40 cellular contexts compared by ENCODE assay signal in genomic region chr6:24486065-24486464, GRCh38.
"Had no signal": no experiment of that assay in that cellular context is flagged by ENCODE, and none has a peak within 500 bp of the region (broad histone marks: within the 10 kb centered on the region; RNA-seq: fewer than 3 reads in every experiment).

No MANE protein-coding gene starts in this region.

- H3K27ac ChIP-seq: adrenal gland, ascending aorta, body of pancreas, brain microvascular endothelial cell, breast epithelium, cardiac muscle cell had no signal

- DNase-seq: activated effector memory CD4-positive, alpha-beta T cell treated with anti-CD3 and anti-CD28 coated beads, Interleukin-2, amount 50 U/mL, for 16 hours; activated effector memory CD4-positive, alpha-beta T cell treated with Interleukin-2 at 50 U/mL for 16 hours; activated gamma-delta T cell; activated gamma-delta T cell treated with Interleukin-2 at 50 U/mL for 16 hours; activated naive CD4-positive, alpha-beta T cell; activated naive CD4-positive, alpha-beta T cell treated with anti-CD3 and anti-CD28 coated beads for 36 hours; activated naive CD4-positive, alpha-beta T cell treated with anti-CD3 and anti-CD28 coated beads, Interleukin-2, amount 10 ng/mL, durations not matched to agents 7 days and 5 days; activated naive CD4-positive, alpha-beta T cell treated with anti-CD3 and anti-CD28 coated beads, Interleukin-2, amount 50 U/mL, for 16 hours; activated naive CD4-positive, alpha-beta T cell treated with Interleukin-2 at 50 U/mL for 16 hours; activated naive CD8-positive, alpha-beta T cell treated with anti-CD3 and anti-CD28 coated beads for 36 hours; activated naive CD8-positive, alpha-beta T cell treated with anti-CD3 and anti-CD28 coated beads, Interleukin-2, amount 10 ng/mL, durations not matched to agents 7 days and 5 days; activated naive CD8-positive, alpha-beta T cell treated with anti-CD3 and anti-CD28 coated beads, Interleukin-2, amount 50 U/mL, for 24 hours; activated T-cell treated with anti-CD3 and anti-CD28 coated beads, Interleukin-2, amount 50 U/mL, for 1 hour; activated T-cell treated with anti-CD3 and anti-CD28 coated beads, Interleukin-2, amount 50 U/mL, for 24 hours; activated T-cell treated with anti-CD3 and anti-CD28 coated beads, Interleukin-2, amount 50 U/mL, for 4 hours; activated T-cell treated with anti-CD3 and anti-CD28 coated beads, Interleukin-2, amount 50 U/mL, for 48 hours; activated T-cell treated with anti-CD3 and anti-CD28 coated beads, Interleukin-2, amount 50 U/mL, for 72 hours; adrenal gland; amniotic stem cell; amygdala; anterior cingulate cortex; aorta; body of pancreas; brain microvascular endothelial cell; caudate nucleus; central memory CD4-positive, alpha-beta T cell; cerebellar nuclear complex had no signal

- H3K9me3 Mint-ChIP-seq: activated naive CD4-positive, alpha-beta T cell treated with anti-CD3 and anti-CD28 coated beads for 36 hours; activated naive CD4-positive, alpha-beta T cell treated with anti-CD3 and anti-CD28 coated beads, Interleukin-2, amount 10 ng/mL, durations not matched to agents 7 days and 5 days; activated naive CD4-positive, alpha-beta T cell treated with anti-CD3 and anti-CD28 coated beads, Interleukin-2, amount 50 U/mL, for 24 hours; activated naive CD4-positive, alpha-beta T cell treated with anti-CD3 and anti-CD28 coated beads, Interleukin-2, amount 50 U/mL, for 72 hours; activated naive CD8-positive, alpha-beta T cell treated with anti-CD3 and anti-CD28 coated beads for 36 hours; activated naive CD8-positive, alpha-beta T cell treated with anti-CD3 and anti-CD28 coated beads, Interleukin-2, amount 10 ng/mL, durations not matched to agents 7 days and 5 days; activated naive CD8-positive, alpha-beta T cell treated with anti-CD3 and anti-CD28 coated beads, Interleukin-2, amount 50 U/mL, for 24 hours; activated T-cell treated with anti-CD3 and anti-CD28 coated beads, Interleukin-2, amount 50 U/mL, for 24 hours; activated T-cell treated with anti-CD3 and anti-CD28 coated beads, Interleukin-2, amount 50 U/mL, for 4 hours; activated T-cell treated with anti-CD3 and anti-CD28 coated beads, Interleukin-2, amount 50 U/mL, for 72 hours; activated T-helper 1 cell treated with anti-CD3 and anti-CD28 coated beads, Interleukin-12 subunit alpha, Interleukin-12 subunit beta, Interleukin-2, Interleukin-4 antibody, amounts not matched to agents 30 ng/mL and 10 ng/mL and 1 ng/mL, durations not matched to agents 14 hours and 24 hours and 36 hours; activated T-helper 17 cell treated with anti-CD3 and anti-CD28 coated beads, Interleukin-2, amount 50 U/mL, for 72 hours; activated T-helper 2 cell treated with anti-CD3 and anti-CD28 coated beads, Interferon-gamma antibody, Interleukin-2, Interleukin-4, amounts not matched to agents 10 μg/mL and 5 μg/mL and 100 μg/mL, durations not matched to agents 14 hours and 24 hours and 36 hours; brain; central memory CD8-positive, alpha-beta T cell had no signal

- H3K4me1 Mint-ChIP-seq: activated naive CD4-positive, alpha-beta T cell treated with anti-CD3 and anti-CD28 coated beads, Interleukin-2, amount 10 ng/mL, durations not matched to agents 7 days and 5 days; activated naive CD4-positive, alpha-beta T cell treated with anti-CD3 and anti-CD28 coated beads, Interleukin-2, amount 50 U/mL, for 24 hours; activated naive CD8-positive, alpha-beta T cell treated with anti-CD3 and anti-CD28 coated beads for 36 hours; activated naive CD8-positive, alpha-beta T cell treated with anti-CD3 and anti-CD28 coated beads, Interleukin-2, amount 10 ng/mL, durations not matched to agents 7 days and 5 days; activated naive CD8-positive, alpha-beta T cell treated with anti-CD3 and anti-CD28 coated beads, Interleukin-2, amount 50 U/mL, for 24 hours; activated T-helper 17 cell treated with anti-CD3 and anti-CD28 coated beads, Interleukin-2, amount 50 U/mL, for 72 hours; central memory CD8-positive, alpha-beta T cell had no signal

- H3K27me3 ChIP-seq: adrenal gland, ascending aorta, body of pancreas, brain microvascular endothelial cell, breast epithelium, cardiac muscle cell had no signal

- FAIRE-seq: astrocyte, bronchial epithelial cell had no signal

- ATAC-seq: activated naive CD4-positive, alpha-beta T cell treated with anti-CD3 and anti-CD28 coated beads, Interleukin-2, amount 50 U/mL, for 72 hours; activated naive CD8-positive, alpha-beta T cell treated with anti-CD3 and anti-CD28 coated beads, Interleukin-2, amount 50 U/mL, for 24 hours; activated T-cell treated with anti-CD3 and anti-CD28 coated beads, Interleukin-2, amount 50 U/mL, for 4 hours; activated T-cell treated with anti-CD3 and anti-CD28 coated beads, Interleukin-2, amount 50 U/mL, for 72 hours; activated T-helper 17 cell treated with anti-CD3 and anti-CD28 coated beads, Interleukin-2, amount 50 U/mL, for 72 hours; body of pancreas had no signal

- H3K9me3 ChIP-seq: adrenal gland, ascending aorta, body of pancreas, breast epithelium had no signal

- H3K27me3 Mint-ChIP-seq: activated naive CD4-positive, alpha-beta T cell treated with anti-CD3 and anti-CD28 coated beads, Interleukin-2, amount 10 ng/mL, durations not matched to agents 7 days and 5 days; activated naive CD4-positive, alpha-beta T cell treated with anti-CD3 and anti-CD28 coated beads, Interleukin-2, amount 50 U/mL, for 24 hours; activated naive CD8-positive, alpha-beta T cell; activated naive CD8-positive, alpha-beta T cell treated with anti-CD3 and anti-CD28 coated beads for 36 hours; activated naive CD8-positive, alpha-beta T cell treated with anti-CD3 and anti-CD28 coated beads, Interleukin-2, amount 10 ng/mL, durations not matched to agents 7 days and 5 days; activated naive CD8-positive, alpha-beta T cell treated with anti-CD3 and anti-CD28 coated beads, Interleukin-2, amount 50 U/mL, for 24 hours; activated T-cell treated with anti-CD3 and anti-CD28 coated beads, Interleukin-2, amount 50 U/mL, for 24 hours; activated T-helper 17 cell treated with anti-CD3 and anti-CD28 coated beads, Interleukin-2, amount 50 U/mL, for 72 hours; brain; central memory CD8-positive, alpha-beta T cell had no signal

- H3K4me3 Mint-ChIP-seq: activated naive CD4-positive, alpha-beta T cell treated with anti-CD3 and anti-CD28 coated beads for 36 hours; activated naive CD4-positive, alpha-beta T cell treated with anti-CD3 and anti-CD28 coated beads, Interleukin-2, amount 10 ng/mL, durations not matched to agents 7 days and 5 days; activated naive CD4-positive, alpha-beta T cell treated with anti-CD3 and anti-CD28 coated beads, Interleukin-2, amount 50 U/mL, for 24 hours; activated naive CD8-positive, alpha-beta T cell; activated naive CD8-positive, alpha-beta T cell treated with anti-CD3 and anti-CD28 coated beads for 36 hours; activated naive CD8-positive, alpha-beta T cell treated with anti-CD3 and anti-CD28 coated beads, Interleukin-2, amount 10 ng/mL, durations not matched to agents 7 days and 5 days; activated naive CD8-positive, alpha-beta T cell treated with anti-CD3 and anti-CD28 coated beads, Interleukin-2, amount 50 U/mL, for 24 hours; activated T-cell treated with anti-CD3 and anti-CD28 coated beads, Interleukin-2, amount 50 U/mL, for 24 hours; activated T-cell treated with anti-CD3 and anti-CD28 coated beads, Interleukin-2, amount 50 U/mL, for 4 hours; activated T-cell treated with anti-CD3 and anti-CD28 coated beads, Interleukin-2, amount 50 U/mL, for 72 hours; activated T-helper 1 cell treated with anti-CD3 and anti-CD28 coated beads, Interleukin-12 subunit alpha, Interleukin-12 subunit beta, Interleukin-2, Interleukin-4 antibody, amounts not matched to agents 30 ng/mL and 10 ng/mL and 1 ng/mL, durations not matched to agents 14 hours and 24 hours and 36 hours; activated T-helper 17 cell treated with anti-CD3 and anti-CD28 coated beads, Interleukin-2, amount 50 U/mL, for 72 hours; brain; central memory CD8-positive, alpha-beta T cell had no signal

- H3K36me3 ChIP-seq: adrenal gland, brain microvascular endothelial cell, breast epithelium, cardiac muscle cell had no signal

- H3K4me3 ChIP-seq: adrenal gland, ascending aorta, body of pancreas, breast epithelium, cardiac muscle cell had no signal

- H3K36me3 Mint-ChIP-seq: activated naive CD4-positive, alpha-beta T cell treated with anti-CD3 and anti-CD28 coated beads, Interleukin-2, amount 10 ng/mL, durations not matched to agents 7 days and 5 days; activated naive CD4-positive, alpha-beta T cell treated with anti-CD3 and anti-CD28 coated beads, Interleukin-2, amount 50 U/mL, for 24 hours; activated naive CD4-positive, alpha-beta T cell treated with anti-CD3 and anti-CD28 coated beads, Interleukin-2, amount 50 U/mL, for 72 hours; activated naive CD8-positive, alpha-beta T cell; activated naive CD8-positive, alpha-beta T cell treated with anti-CD3 and anti-CD28 coated beads for 36 hours; activated naive CD8-positive, alpha-beta T cell treated with anti-CD3 and anti-CD28 coated beads, Interleukin-2, amount 10 ng/mL, durations not matched to agents 7 days and 5 days had no signal

- H3K27ac Mint-ChIP-seq: activated naive CD4-positive, alpha-beta T cell treated with anti-CD3 and anti-CD28 coated beads for 36 hours; activated naive CD4-positive, alpha-beta T cell treated with anti-CD3 and anti-CD28 coated beads, Interleukin-2, amount 10 ng/mL, durations not matched to agents 7 days and 5 days; activated naive CD4-positive, alpha-beta T cell treated with anti-CD3 and anti-CD28 coated beads, Interleukin-2, amount 50 U/mL, for 24 hours; activated naive CD4-positive, alpha-beta T cell treated with anti-CD3 and anti-CD28 coated beads, Interleukin-2, amount 50 U/mL, for 72 hours; activated naive CD8-positive, alpha-beta T cell; activated naive CD8-positive, alpha-beta T cell treated with anti-CD3 and anti-CD28 coated beads for 36 hours; activated naive CD8-positive, alpha-beta T cell treated with anti-CD3 and anti-CD28 coated beads, Interleukin-2, amount 10 ng/mL, durations not matched to agents 7 days and 5 days; activated naive CD8-positive, alpha-beta T cell treated with anti-CD3 and anti-CD28 coated beads, Interleukin-2, amount 50 U/mL, for 24 hours; activated T-cell treated with anti-CD3 and anti-CD28 coated beads, Interleukin-2, amount 50 U/mL, for 24 hours; activated T-cell treated with anti-CD3 and anti-CD28 coated beads, Interleukin-2, amount 50 U/mL, for 72 hours; activated T-helper 1 cell treated with anti-CD3 and anti-CD28 coated beads, Interleukin-12 subunit alpha, Interleukin-12 subunit beta, Interleukin-2, Interleukin-4 antibody, amounts not matched to agents 30 ng/mL and 10 ng/mL and 1 ng/mL, durations not matched to agents 14 hours and 24 hours and 36 hours; activated T-helper 17 cell treated with anti-CD3 and anti-CD28 coated beads, Interleukin-2, amount 50 U/mL, for 72 hours; activated T-helper 2 cell treated with anti-CD3 and anti-CD28 coated beads, Interferon-gamma antibody, Interleukin-2, Interleukin-4, amounts not matched to agents 10 μg/mL and 5 μg/mL and 100 μg/mL, durations not matched to agents 14 hours and 24 hours and 36 hours; brain had no signal

- H3K4me1 ChIP-seq: adrenal gland, ascending aorta, breast epithelium had no signal
